In genomic region chr19:3513198-3514140, GRCh38 we compare ENCODE assay signal across 13 cellular contexts. TPM values are rescaled to one million over a fixed set of nuclear protein-coding genes. Genes with fewer than 3 reads are reported as not detected.
DNase-seq lines count a peak whose midpoint lies in the region; ATAC-seq and TF ChIP-seq lines count a peak whose summit lies in the region.
"Had no signal": no experiment of that assay in that cellular context is flagged by ENCODE, and none has a peak within 500 bp of the region (broad histone marks: within the 10 kb centered on the region; RNA-seq: fewer than 3 reads in every experiment).

No MANE protein-coding gene starts in this region.

- DNase-seq in HFFc6 (no peak), choroid plexus epithelial cell (ENCODE audit: low read depth) (no peak), trophoblast cell (no peak), tibial nerve (ENCODE audit: low spot score in 2 of 2) (no peak), DMS 273 (lab: John Stamatoyannopoulos, UW; ENCODE audit: unreplicated experiment) (no peak)
- no peak for DNase-seq in CD4-positive, alpha-beta T cell
- DNase-seq: activated naive CD8-positive, alpha-beta T cell treated with anti-CD3 and anti-CD28 coated beads, Interleukin-2, amount 10 ng/mL, durations not matched to agents 7 days and 5 days; activated T-cell treated with anti-CD3 and anti-CD28 coated beads, Interleukin-2, amount 50 U/mL, for 1 hour; DMS153; NCI-H1694 had no signal

- ATAC-seq in CD4-positive, alpha-beta T cell (ENCODE audit: poor library complexity) = no peak

- no peak for TF ChIP-seq EP300 in tibial nerve (IDR thresholded peaks at IDR 0.05)

- peak overlapping the region; percentile 82 for H3K4ac ChIP-seq in trophoblast cell (ENCODE audit: low read depth, low read length)

- H2AK5ac ChIP-seq in trophoblast cell (ENCODE audit: low read length) = no peak overlapping the region

- H3K27ac Mint-ChIP-seq in HFFc6 = peak overlapping the region; percentile 54
- H3K27ac Mint-ChIP-seq in CD4-positive, alpha-beta T cell = no peak overlapping the region
- H3K27ac Mint-ChIP-seq: activated naive CD8-positive, alpha-beta T cell treated with anti-CD3 and anti-CD28 coated beads, Interleukin-2, amount 10 ng/mL, durations not matched to agents 7 days and 5 days had no signal

- peaks cover 11% of the 10 kb centered on the region for H3K36me3 Mint-ChIP-seq in HFFc6 (ENCODE audit: low read depth)
- peaks cover 31% of the 10 kb centered on the region for H3K36me3 Mint-ChIP-seq in CD4-positive, alpha-beta T cell (ENCODE audit: low read depth)

- H3K27ac ChIP-seq in trophoblast cell (ENCODE audit: low read depth, low read length) (no peak overlapping the region), tibial nerve (no peak overlapping the region)
- no peak overlapping the region for H3K27ac ChIP-seq in CD4-positive, alpha-beta T cell (ENCODE audit: low read depth, low read length)
- H3K27ac ChIP-seq: SK-N-MC had no signal

- no peak overlapping the region for H2BK120ac ChIP-seq in trophoblast cell (ENCODE audit: insufficient read depth, low read length, poor library complexity)

- no peak overlapping the region for H3K4me3 Mint-ChIP-seq in HFFc6
- no peak overlapping the region for H3K4me3 Mint-ChIP-seq in CD4-positive, alpha-beta T cell
- H3K4me3 Mint-ChIP-seq: activated naive CD8-positive, alpha-beta T cell treated with anti-CD3 and anti-CD28 coated beads, Interleukin-2, amount 10 ng/mL, durations not matched to agents 7 days and 5 days had no signal

- H3K4me3 ChIP-seq in choroid plexus epithelial cell (ENCODE audit: low read depth, low read length) (no peak overlapping the region), trophoblast cell (ENCODE audit: low read depth, low read length) (peak overlapping the region; percentile 14), tibial nerve (no peak overlapping the region)
- H3K4me3 ChIP-seq: SK-N-MC had no signal

- TF ChIP-seq CTCF in HFFc6 (IDR thresholded peaks at IDR 0.05) = no peak
- peak; percentile 20 for TF ChIP-seq CTCF in choroid plexus epithelial cell (conservative IDR thresholded peaks at IDR 0.05; ENCODE audit: low read depth, low read length)
- TF ChIP-seq CTCF in tibial nerve (IDR thresholded peaks at IDR 0.05) = no peak
- no peak for TF ChIP-seq CTCF in CD4-positive, alpha-beta T cell (IDR thresholded peaks at IDR 0.05)

- H3K36me3 ChIP-seq in trophoblast cell (ENCODE audit: control insufficient read depth in 1 of 2, insufficient read depth in 2 of 2, low read length in 2 of 2) (peaks cover 64% of the 10 kb centered on the region in 2 experiments), tibial nerve (peaks cover 0 to 35% (median 0%) of the 10 kb centered on the region in 3 donors)

- peaks cover 42% of the 10 kb centered on the region for H3K4me1 Mint-ChIP-seq in HFFc6 (ENCODE audit: low read depth)
- H3K4me1 Mint-ChIP-seq in CD4-positive, alpha-beta T cell (ENCODE audit: low read depth) = peaks cover 55% of the 10 kb centered on the region

- H2AFZ ChIP-seq in trophoblast cell (ENCODE audit: insufficient read depth, low read length, poor library complexity) = no peak overlapping the region

- no peak overlapping the region for H3K4me2 ChIP-seq in trophoblast cell (ENCODE audit: low read length)

- H2BK12ac ChIP-seq in trophoblast cell (ENCODE audit: low read length) = no peak overlapping the region

- H3K27me3 ChIP-seq in trophoblast cell (ENCODE audit: insufficient read depth, low read length) (no peaks in the 10 kb centered on the region), tibial nerve (no peaks in the 10 kb centered on the region)
- no peaks in the 10 kb centered on the region for H3K27me3 ChIP-seq in CD4-positive, alpha-beta T cell (ENCODE audit: control insufficient read depth, insufficient read depth, low read length)

- no peak overlapping the region for H4K8ac ChIP-seq in trophoblast cell (ENCODE audit: low read depth, low read length)

- H3K4me1 ChIP-seq in trophoblast cell (ENCODE audit: control insufficient read depth in 1 of 2, insufficient read depth in 2 of 2, low read length in 2 of 2) (peaks cover 19 to 28% of the 10 kb centered on the region in 2 experiments), tibial nerve (peaks cover 0 to 85% (median 5%) of the 10 kb centered on the region in 4 donors)

- H3K79me1 ChIP-seq in trophoblast cell (ENCODE audit: low read length) = peaks cover 9% of the 10 kb centered on the region

- no CpG with 5 or more reads among the region's 24 CpGs for WGBS in trophoblast cell (ENCODE audit: extremely low coverage, insufficient coverage, insufficient read length)
- WGBS in tibial nerve, 2 donors = 65 to 75% methylated on average over 18 to 22 of the region's 24 CpGs

- H3K23ac ChIP-seq in trophoblast cell (ENCODE audit: low read length) = no peak overlapping the region

- intact Hi-C loops in CD4-positive, alpha-beta T cell (cut with DNase I, micrococcal nuclease) = no loop called here

- peak overlapping the region; percentile 29 for H3K9ac ChIP-seq in trophoblast cell (ENCODE audit: low read length)

- POLR2A ChIA-PET in CD4-positive, alpha-beta T cell (lab: Charles Lee) = no interaction called here

- no peaks in the 10 kb centered on the region; the same call in 1 of the 2 replicates for H3K27me3 Mint-ChIP-seq in HFFc6 (ENCODE audit: insufficient read depth)
- no peaks in the 10 kb centered on the region for H3K27me3 Mint-ChIP-seq in CD4-positive, alpha-beta T cell
- H3K27me3 Mint-ChIP-seq: activated naive CD8-positive, alpha-beta T cell treated with anti-CD3 and anti-CD28 coated beads, Interleukin-2, amount 10 ng/mL, durations not matched to agents 7 days and 5 days had no signal

- no peak for TF ChIP-seq POLR2A in tibial nerve (IDR thresholded peaks at IDR 0.05)

- H3K18ac ChIP-seq in trophoblast cell (ENCODE audit: low read length) = no peak overlapping the region

- no peak overlapping the region for H2BK5ac ChIP-seq in trophoblast cell (ENCODE audit: low read depth, low read length, poor library complexity)

- CTCF ChIA-PET in CD4-positive, alpha-beta T cell (lab: Charles Lee) = no interaction called here

- H3K79me2 ChIP-seq in trophoblast cell (ENCODE audit: control insufficient read depth, insufficient read depth, low read length, poor library complexity) = peaks cover 45% of the 10 kb centered on the region

- H3K9me3 ChIP-seq in trophoblast cell (ENCODE audit: insufficient read depth, low read depth, low read length) (peaks cover 3% of the 10 kb centered on the region), tibial nerve (no peaks in the 10 kb centered on the region)
- H3K9me3 ChIP-seq in CD4-positive, alpha-beta T cell (ENCODE audit: control insufficient read depth, low read length) = no peaks in the 10 kb centered on the region

- no peak overlapping the region for H4K91ac ChIP-seq in trophoblast cell (ENCODE audit: low read depth, low read length)

- H4K12ac ChIP-seq in trophoblast cell (ENCODE audit: low read depth, low read length) = no peak overlapping the region

- H3K9me3 Mint-ChIP-seq in HFFc6 = no peaks in the 10 kb centered on the region
- no peaks in the 10 kb centered on the region for H3K9me3 Mint-ChIP-seq in CD4-positive, alpha-beta T cell
- H3K9me3 Mint-ChIP-seq: activated naive CD8-positive, alpha-beta T cell treated with anti-CD3 and anti-CD28 coated beads, Interleukin-2, amount 10 ng/mL, durations not matched to agents 7 days and 5 days had no signal

- H3K14ac ChIP-seq in trophoblast cell (ENCODE audit: low read length) = no peak overlapping the region

RNA-seq across cellular contexts. Expression of gene FZR1, which starts 7.4 kb away (rescaled TPM):
- total RNA-seq in HFFc6 (2021; fragmentation: NEBNext Ultra II Directional; extraction: Animal tissue kit (Norgen Biotek cat#: 25700)) = 10 to 100 TPM; 43.9 to 56.8 (median 46.0) TPM
- polyA plus RNA-seq in trophoblast cell (2013) = 47.0 and 52.8 TPM in 2 replicates
- total RNA-seq in tibial nerve = 10 to 100 TPM; 18.6 to 31.8 (median 25.7) TPM
- 100 to 1,000 TPM; 109 to 116 TPM for total RNA-seq in CD4-positive, alpha-beta T cell

RNA-seq across cellular contexts. Expression of gene DOHH, which starts 13.0 kb away (rescaled TPM):
- total RNA-seq in HFFc6 (2021; fragmentation: NEBNext Ultra II Directional; extraction: Animal tissue kit (Norgen Biotek cat#: 25700)) = 10 to 100 TPM; 14.3 to 20.4 (median 17.0) TPM
- 5.3 and 5.8 TPM in 2 replicates for polyA plus RNA-seq in trophoblast cell (2013)
- 10 to 100 TPM; 19.7 to 30.3 (median 23.0) TPM for total RNA-seq in tibial nerve
- 1 to 10 TPM; 3.9 to 4.7 TPM for total RNA-seq in CD4-positive, alpha-beta T cell

RNA-seq across cellular contexts. Expression of gene TEKTIP1, which starts 25.5 kb away (rescaled TPM):
- under 1 TPM in 5 of 6 experiments, not detected in 1; 0.25 to 0.51 (median 0.46) TPM for total RNA-seq in HFFc6 (2021; fragmentation: NEBNext Ultra II Directional; extraction: Animal tissue kit (Norgen Biotek cat#: 25700))
- polyA plus RNA-seq in trophoblast cell (2013) = 0.21 TPM in 1 of 2 replicates, not detected in the other
- total RNA-seq in tibial nerve = 1 to 10 TPM in 1 of 4 donors, not detected in 3; 2.4 TPM
- total RNA-seq in CD4-positive, alpha-beta T cell = 1 to 10 TPM; 5.7 to 6.0 TPM

RNA-seq across cellular contexts. Expression of gene SMIM44, which starts 30.2 kb away (rescaled TPM):
- not detected for total RNA-seq in HFFc6 (2021; fragmentation: NEBNext Ultra II Directional; extraction: Animal tissue kit (Norgen Biotek cat#: 25700))
- polyA plus RNA-seq in trophoblast cell (2013) = not detected in 2 replicates
- total RNA-seq in tibial nerve = not detected
- not detected for total RNA-seq in CD4-positive, alpha-beta T cell
- total RNA-seq: activated naive CD8-positive, alpha-beta T cell treated with anti-CD3 and anti-CD28 coated beads, Interleukin-2, amount 10 ng/mL, durations not matched to agents 7 days and 5 days; cerebellum; ureter had no signal

RNA-seq across cellular contexts. Expression of gene SMIM24, which starts 33.1 kb away (rescaled TPM):
- not detected for total RNA-seq in HFFc6 (2021; fragmentation: NEBNext Ultra II Directional; extraction: Animal tissue kit (Norgen Biotek cat#: 25700))
- polyA plus RNA-seq in trophoblast cell (2013) = 0.39 and 0.47 TPM in 2 replicates
- total RNA-seq in tibial nerve = not detected
- total RNA-seq in CD4-positive, alpha-beta T cell = not detected
- total RNA-seq: ureter had no signal
